In genomic region chr3:31839144-31839917, GRCh38 we compare ENCODE assay signal across 21 cellular contexts.
"Had no signal": no experiment of that assay in that cellular context is flagged by ENCODE, and none has a peak within 500 bp of the region (broad histone marks: within the 10 kb centered on the region; RNA-seq: fewer than 3 reads in every experiment).

No MANE protein-coding gene starts in this region.

- H3K4me3 ChIP-seq: coronary artery, neural progenitor cell, prostate gland, right atrium auricular region, stomach, testis, upper lobe of left lung had no signal

- H3K4me3 Mint-ChIP-seq: central memory CD8-positive, alpha-beta T cell; neural progenitor cell had no signal

- DNase-seq: activated CD4-positive, alpha-beta T cell treated with anti-CD3 and anti-CD28 coated beads, Interleukin-2, amount 50 U/mL, for 48 hours; activated gamma-delta T cell; amniotic stem cell; hippocampal formation; islet precursor cell; small intestine; stimulated activated CD4-positive, alpha-beta T cell treated with anti-CD3 and anti-CD28 coated beads, Interleukin-15, amount 100 ng/mL, for 24 hours; stimulated activated CD4-positive, alpha-beta T cell treated with anti-CD3 and anti-CD28 coated beads, Interleukin-2, amount 100 ng/mL, for 48 hours; stomach; testis; upper lobe of left lung; WERI-Rb-1 had no signal

- H3K4me1 Mint-ChIP-seq: central memory CD8-positive, alpha-beta T cell had no signal

- H3K9me3 ChIP-seq: prostate gland, right atrium auricular region, stomach, testis, upper lobe of left lung had no signal

- H3K36me3 ChIP-seq: neural progenitor cell, prostate gland, right atrium auricular region, stomach, upper lobe of left lung, WERI-Rb-1 had no signal

- H3K27ac Mint-ChIP-seq: activated naive CD4-positive, alpha-beta T cell treated with anti-CD3 and anti-CD28 coated beads, Interleukin-2, amount 50 U/mL, for 72 hours; neural progenitor cell had no signal

- H3K9me3 Mint-ChIP-seq: central memory CD8-positive, alpha-beta T cell; neural progenitor cell had no signal

- H3K27me3 ChIP-seq: foreskin keratinocyte, neural progenitor cell, right atrium auricular region, stomach, testis, upper lobe of left lung had no signal

- H2AFZ ChIP-seq: neural progenitor cell had no signal

- H3K27ac ChIP-seq: coronary artery, neural progenitor cell, prostate gland, right atrium auricular region, stomach, testis, upper lobe of left lung, WERI-Rb-1 had no signal

- ATAC-seq: activated naive CD4-positive, alpha-beta T cell treated with anti-CD3 and anti-CD28 coated beads, Interleukin-2, amount 50 U/mL, for 72 hours; esophagus mucosa; left lobe of liver had no signal

- H3K4me2 ChIP-seq: neural progenitor cell had no signal

- H3K4me1 ChIP-seq: prostate gland, right atrium auricular region, stomach, upper lobe of left lung had no signal

- H3K9ac ChIP-seq: neural progenitor cell had no signal

- FAIRE-seq: small intestine had no signal
